Comparison of ENCODE assay signal across 8 cellular contexts in the genomic region with DNA sequence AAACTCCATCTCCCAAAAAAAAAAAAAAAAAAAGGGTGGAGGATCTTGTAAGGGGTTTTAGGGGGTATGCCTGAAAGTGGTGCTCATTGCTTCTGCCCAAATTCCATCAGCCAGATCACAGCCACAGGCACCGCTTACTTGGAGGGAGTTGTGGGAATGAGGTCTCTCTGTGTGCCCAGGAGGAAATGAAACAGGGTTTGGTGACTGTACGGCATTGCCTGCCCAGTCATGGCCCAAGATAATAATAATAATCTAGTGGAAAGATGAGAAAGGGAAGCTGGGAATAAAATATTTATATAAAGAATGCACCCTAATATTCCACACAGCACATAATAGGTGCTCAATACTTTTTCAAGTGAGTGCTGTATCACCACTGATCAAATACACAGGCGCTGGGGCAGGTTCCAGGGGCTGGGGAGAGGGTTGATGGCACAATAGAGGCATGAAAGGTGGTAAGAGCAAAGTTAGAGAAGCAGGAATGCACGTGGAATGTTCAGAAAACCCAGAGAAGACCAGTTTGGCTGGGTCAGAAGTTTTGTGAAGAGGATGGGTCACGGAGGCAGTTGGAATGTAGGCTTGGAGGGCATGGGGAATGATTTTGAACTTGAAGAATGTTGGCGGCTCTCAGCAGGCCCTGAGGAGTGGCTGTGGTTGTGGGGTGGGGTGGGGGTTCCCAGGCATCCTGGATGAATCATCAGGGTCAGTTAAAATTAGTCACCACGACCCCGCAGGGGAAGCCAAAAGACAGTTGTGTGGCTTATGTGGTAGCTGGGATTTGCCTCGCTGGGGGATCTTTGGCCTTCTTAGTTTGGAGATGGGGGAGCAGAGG. TPM values are rescaled to one million over a fixed set of nuclear protein-coding genes. Genes with fewer than 3 reads are reported as not detected.
DNase-seq lines count a peak whose midpoint lies in the region; ATAC-seq, FAIRE-seq and TF ChIP-seq lines count a peak whose summit lies in the region.

No MANE protein-coding gene starts in this region.

- TF ChIP-seq EP300 in A549 (IDR thresholded peaks at IDR 0.05) = peak; percentile 19 to 70; a peak in 2 of 5 replicates

- H3K4me1 ChIP-seq in A549 = peaks cover 36% of the 10 kb centered on the region
- peaks cover 41 to 63% of the 10 kb centered on the region in 2 experiments for H3K4me1 ChIP-seq in HCT116 (ENCODE audit: control insufficient read depth in 1 of 2, insufficient read depth in 2 of 2, low read length in 2 of 2)

- H3K27me3 ChIP-seq in HCT116 (ENCODE audit: insufficient read depth, low read length) = no peaks in the 10 kb centered on the region

- BruUV-seq in HCT116 (replicated peaks; lab: Mats Ljungman, UMichigan) = TSS peak; percentile 84

- peak overlapping the region; percentile 88 for H3K4me2 ChIP-seq in A549
- H3K4me2 ChIP-seq in HCT116 (ENCODE audit: low read length) = peak overlapping the region; percentile 77

- FAIRE-seq in A549 (lab: Jason Lieb, UNC) (no peak), endometrium (lab: Jason Lieb, UNC) (peak; percentile 63)

- RAD21 ChIA-PET in HCT116 (lab: Charles Lee; ENCODE audit: low non-redundant PET in 1 of 2, low total read pairs in 2 of 2, uncharacterized antibody in 2 of 2, unreplicated experiment in 2 of 2) = interaction anchor here (0.8 to 1.6 kb wide), 2 partner anchors 206 to 495 kb away, joined by 3 read pairs; no protein-coding TSS in a partner anchor

- 7% methylated on average over 8 of the region's 9 CpGs for WGBS in A549 (ENCODE audit: missing lambda C conversion rate)

- no peaks in the 10 kb centered on the region for H3K9me2 ChIP-seq in HCT116 (ENCODE audit: insufficient read depth)

- H3K36me3 Mint-ChIP-seq in WTC11 = no peaks in the 10 kb centered on the region

- H4K20me1 ChIP-seq in HCT116 (ENCODE audit: insufficient read depth) = no peaks in the 10 kb centered on the region

- TF ChIP-seq RAD21 in A549 (conservative IDR thresholded peaks at IDR 0.05 in 1 of 2, IDR thresholded peaks at IDR 0.05 in 1 of 2) (peak; percentile 7 to 20; a peak in 2 of 5 replicates), HCT116 (IDR thresholded peaks at IDR 0.05; ENCODE audit: low read depth) (0 out of 2 replicates have a peak, but pooled peaks have one; percentile 12)

- peaks cover 3% of the 10 kb centered on the region; the same call in 1 of the 2 replicates for H3K27me3 Mint-ChIP-seq in WTC11 (ENCODE audit: low read depth)

- H3K36me3 ChIP-seq in HCT116 (ENCODE audit: control insufficient read depth in 1 of 2, insufficient read depth in 2 of 2, low read length in 2 of 2) = no peaks in the 10 kb centered on the region

- peaks cover 28% of the 10 kb centered on the region for H3K4me1 Mint-ChIP-seq in WTC11

- CTCF ChIA-PET in A549 (lab: Yijun Ruan, JAX) (interaction anchor here (1.9 to 3.6 kb wide), 5 partner anchors 16 to 495 kb away, joined by 4 to 20 read pairs (median 12); no protein-coding TSS in a partner anchor), HCT116 (lab: Charles Lee) (interaction anchor here (0.9 to 3.2 kb wide), 7 partner anchors 286 to 540 kb away, joined by 3 to 19 read pairs (median 3); no protein-coding TSS in a partner anchor), WTC11 (lab: Charles Lee) (interaction anchor here (2.2 to 2.8 kb wide), 3 partner anchors 48 to 436 kb away, joined by 8 to 19 read pairs (median 11); no protein-coding TSS in a partner anchor)

- H3K79me2 ChIP-seq in HCT116 (ENCODE audit: insufficient read depth, low read length) = no peaks in the 10 kb centered on the region

- H3K4me3 Mint-ChIP-seq in WTC11 = no peak overlapping the region

- H3K4me3 ChIP-seq in A549 = no peak overlapping the region
- peak overlapping the region; percentile 11 to 37; a peak in 3 of 4 replicates for H3K4me3 ChIP-seq in HCT116 (replicated peaks in 1 of 2; ENCODE audit: low read depth in 1 of 2, low read length in 2 of 2)

- no peaks in the 10 kb centered on the region; the same call in 1 of the 2 replicates for H3K9me3 Mint-ChIP-seq in WTC11

- TF ChIP-seq POLR2A in A549 (IDR thresholded peaks at IDR 0.05; ENCODE audit: low read length) (no peak), HCT116 (IDR thresholded peaks at IDR 0.05; ENCODE audit: borderline replicate concordance, extremely low read depth, insufficient read depth, insufficient read length) (no peak)

- peak overlapping the region; percentile 39; the same call in 1 of the 2 replicates for H3K27ac Mint-ChIP-seq in WTC11

- intact Hi-C loops in HCT116 (cut with micrococcal nuclease) = loop anchor here (2.0 kb wide), 1 partner anchor 437 kb away; no protein-coding TSS in a partner anchor

- H2AFZ ChIP-seq in HCT116 (ENCODE audit: low read depth, low read length, poor library complexity, severe bottlenecking) = no peak overlapping the region

- DNase-seq in A549 (ENCODE audit: low read depth in 1 of 2, low spot score in 1 of 2) = peak; percentile 84 to 93
- DNase-seq in HCT116 (ENCODE audit: low read depth, low spot score) = peak; percentile 87
- no peak for DNase-seq in WTC11 (ENCODE audit: low spot score)
- DNase-seq in non-pigmented ciliary epithelial cell (ENCODE audit: low read depth) = peak; percentile 85
- no peak for DNase-seq in NCI-H2029 treated with DMSO at 0.1 percent for 48 hours (lab: John Stamatoyannopoulos, UW)

- peak overlapping the region; percentile 89 to 99 for H3K27ac ChIP-seq in A549
- peak overlapping the region; percentile 91 for H3K27ac ChIP-seq in HCT116 (ENCODE audit: low read depth, low read length)

- H3K9me3 ChIP-seq in A549 = no peaks in the 10 kb centered on the region
- H3K9me3 ChIP-seq in HCT116 (ENCODE audit: control insufficient read depth in 1 of 2, insufficient read depth in 1 of 2, low read depth in 1 of 2, low read length in 2 of 2) = peaks cover 0 to 4% of the 10 kb centered on the region in 2 experiments; a peak in 1 of 4 replicates

- H3K9ac ChIP-seq in HCT116 (ENCODE audit: low read length) = peak overlapping the region; percentile 58

- POLR2A ChIA-PET in A549 (lab: Yijun Ruan, JAX) = interaction anchor here (0.6 to 1.5 kb wide), 3 partner anchors 34 to 399 kb away, joined by 3 to 7 read pairs (median 5); a partner anchor contains a TSS
- POLR2A ChIA-PET in HCT116 (lab: Charles Lee) = interaction anchor here (1.2 to 2.7 kb wide), 3 partner anchors 206 to 399 kb away, joined by 3 to 9 read pairs (median 8); a partner anchor contains a TSS
- POLR2A ChIA-PET in WTC11 (lab: Charles Lee) = no interaction called here

- ATAC-seq in A549 (peak; percentile 49 to 70), HCT116 (peak; percentile 58), WTC11 (no peak), HG02798 (IDR thresholded peaks at IDR 0.05; ENCODE audit: poor library complexity, unreplicated experiment) (no peak), GM21576 (IDR thresholded peaks at IDR 0.05; ENCODE audit: unreplicated experiment) (no peak)

- TF ChIP-seq CTCF in A549 (IDR thresholded peaks at IDR 0.05) = no peak
- no peak for TF ChIP-seq CTCF in HCT116 (IDR thresholded peaks at IDR 0.05 in 2 of 3, conservative IDR thresholded peaks at IDR 0.05 in 1 of 3; ENCODE audit: borderline replicate concordance in 1 of 3, insufficient read depth in 1 of 3, low read depth in 2 of 3, low read length in 2 of 3)
- no peak for TF ChIP-seq CTCF in WTC11 (IDR thresholded peaks at IDR 0.05)

TF ChIP-seq in A549, 52 proteins besides CTCF, POLR2A, EP300 and RAD21 (continues in another document):
- TF ChIP-seq, protein P1, sequence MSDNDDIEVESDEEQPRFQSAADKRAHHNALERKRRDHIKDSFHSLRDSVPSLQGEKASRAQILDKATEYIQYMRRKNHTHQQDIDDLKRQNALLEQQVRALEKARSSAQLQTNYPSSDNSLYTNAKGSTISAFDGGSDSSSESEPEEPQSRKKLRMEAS (IDR thresholded peaks at IDR 0.05) = peak; percentile 78
- peak; percentile 86 for TF ChIP-seq FOSL2 (IDR thresholded peaks at IDR 0.05)
- TF ChIP-seq FOSL2 (CRISPR knock-in tag; IDR thresholded peaks at IDR 0.05) = peak; percentile 96
- peak; percentile 71; the same call in 1 of the 2 replicates for TF ChIP-seq GATA3 (IDR thresholded peaks at IDR 0.05; ENCODE audit: borderline replicate concordance)

TF ChIP-seq in HCT116, 20 proteins besides CTCF, POLR2A, EP300 and RAD21 (continues in another document):
- TF ChIP-seq, protein P2, sequence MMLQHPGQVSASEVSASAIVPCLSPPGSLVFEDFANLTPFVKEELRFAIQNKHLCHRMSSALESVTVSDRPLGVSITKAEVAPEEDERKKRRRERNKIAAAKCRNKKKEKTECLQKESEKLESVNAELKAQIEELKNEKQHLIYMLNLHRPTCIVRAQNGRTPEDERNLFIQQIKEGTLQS (IDR thresholded peaks at IDR 0.05) = no peak
- peak; percentile 60; the same call in 1 of the 2 replicates for TF ChIP-seq CBX3 (IDR thresholded peaks at IDR 0.05; ENCODE audit: low read depth)
- TF ChIP-seq SP1 (IDR thresholded peaks at IDR 0.05; ENCODE audit: low read depth) = peak; percentile 90
- peak; percentile 94 for TF ChIP-seq JUND (IDR thresholded peaks at IDR 0.05)
- TF ChIP-seq SIN3A (IDR thresholded peaks at IDR 0.05; ENCODE audit: low read depth) = peak; percentile 58; the same call in 1 of the 2 replicates

TF ChIP-seq in WTC11, 78 proteins besides CTCF, POLR2A, EP300 and RAD21 (continues in another document):
- TF ChIP-seq IRF2 (CRISPR knock-in tag; IDR thresholded peaks at IDR 0.05; ENCODE audit: borderline replicate concordance, low read depth) (no peak), MYBL2 (CRISPR knock-in tag; IDR thresholded peaks at IDR 0.05) (no peak)

RNA-seq across cellular contexts. Expression of a gene that starts 12.5 kb away (rescaled TPM):
- polyA plus RNA-seq in A549 (2011; rRNA removed) = 9.5 and 12.1 TPM in 2 replicates
- polyA plus RNA-seq in A549 (2012; cell fraction: cytosol; rRNA removed) = 12.3 and 14.1 TPM in 2 replicates
- polyA plus RNA-seq in A549 (2012; cell fraction: nucleus; rRNA removed) = 7.0 and 10.8 TPM in 2 replicates
- polyA plus RNA-seq in A549 (2017; fragmentation: RNase III; extraction: RNeasy Plus Mini Kit Qiagen cat#74134 plus additional on column Dnase treatment) = 6.9 to 9.2 TPM (median 8.5 TPM) in 3 replicates
- 2.7 and 4.3 TPM in 2 replicates for polyA minus RNA-seq in A549 (2011; rRNA and poly(A)+ RNA removed)
- 1.5 TPM for total RNA-seq in HCT116 (2021; ENCODE audit: unreplicated experiment)
- 2.3 and 3.3 TPM in 2 replicates for polyA plus RNA-seq in HCT116 (2012)
- 0.50 to 1.0 TPM (median 0.60 TPM) in 3 replicates for total RNA-seq in WTC11 (2021)

RNA-seq across cellular contexts. Expression of a gene that starts 18.6 kb away (rescaled TPM):
- polyA plus RNA-seq in A549 (2011; rRNA removed) (2.5 and 2.7 TPM in 2 replicates), A549 (2017; fragmentation: RNase III; extraction: RNeasy Plus Mini Kit Qiagen cat#74134 plus additional on column Dnase treatment) (1.3 to 1.9 TPM (median 1.8 TPM) in 3 replicates)
- 0.28 and 0.29 TPM in 2 replicates for polyA plus RNA-seq in A549 (2012; cell fraction: cytosol; rRNA removed)
- 0.31 and 0.38 TPM in 2 replicates for polyA plus RNA-seq in A549 (2012; cell fraction: nucleus; rRNA removed)
- 4.2 and 5.2 TPM in 2 replicates for polyA minus RNA-seq in A549 (2011; rRNA and poly(A)+ RNA removed)
- total RNA-seq in HCT116 (2021; ENCODE audit: unreplicated experiment) (0.84 TPM), WTC11 (2021) (0.17 to 0.27 TPM (median 0.21 TPM) in 3 replicates)
- 0.52 and 0.79 TPM in 2 replicates for polyA plus RNA-seq in HCT116 (2012)

Comparison
In these comparisons a context has a peak if more than half of its experiments do, and no peak if none do; other contexts are left out.
1. ATAC-seq: peak in A549 (2 of 2) and HCT116 (single experiment); none in WTC11 (single experiment), HG02798 (single experiment) and GM21576 (single experiment).
2. DNase-seq: peak in A549 (2 of 2), HCT116 (single experiment) and non-pigmented ciliary epithelial cell (single experiment); none in WTC11 (single experiment) and NCI-H2029 treated with DMSO at 0.1 percent for 48 hours (single experiment).